Comparison of ENCODE assay signal across 10 cellular contexts in the genomic region with DNA sequence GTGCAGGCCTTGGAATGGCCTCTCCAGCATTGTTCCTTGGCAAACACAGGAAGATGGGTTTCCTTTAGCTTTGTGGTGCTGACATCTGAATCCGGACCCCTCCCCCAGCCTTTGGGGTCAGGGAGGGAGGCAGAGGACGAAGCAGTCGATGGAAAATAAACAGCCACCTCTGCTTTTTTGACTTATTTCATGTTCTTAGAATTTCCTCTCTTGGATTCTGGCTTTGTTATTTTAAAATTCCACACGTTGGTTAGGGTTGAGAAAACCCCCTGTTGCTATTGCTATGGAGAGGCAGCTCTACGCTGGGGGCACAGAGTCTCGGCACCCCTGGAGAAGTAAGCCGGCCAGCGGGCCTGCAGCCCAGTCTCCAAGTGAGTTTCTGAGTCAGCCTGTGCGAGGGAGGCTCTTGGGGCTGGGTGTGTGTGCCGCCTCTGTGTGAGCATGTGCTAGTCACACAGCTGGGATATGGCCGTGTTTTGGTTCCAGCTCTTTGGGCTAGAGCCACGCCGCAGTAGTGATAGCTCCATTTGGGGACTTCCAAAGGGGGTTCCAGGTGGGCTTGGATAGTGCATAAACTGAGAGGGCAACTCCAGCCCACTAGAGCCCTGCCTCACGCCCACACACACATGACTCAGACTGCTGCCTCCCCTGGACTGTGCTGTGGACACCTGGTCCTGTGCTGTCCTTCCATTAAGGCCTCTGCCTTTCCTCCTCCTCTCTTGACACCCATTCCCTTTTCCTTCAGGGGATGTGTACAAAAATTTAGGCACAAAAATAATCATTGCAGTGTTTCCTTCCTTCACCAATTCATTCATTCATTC. TPM values are rescaled to one million over a fixed set of nuclear protein-coding genes. Genes with fewer than 3 reads are reported as not detected.
DNase-seq lines count a peak whose midpoint lies in the region; ATAC-seq and TF ChIP-seq lines count a peak whose summit lies in the region.
"Had no signal": no experiment of that assay in that cellular context is flagged by ENCODE, and none has a peak within 500 bp of the region (broad histone marks: within the 10 kb centered on the region; RNA-seq: fewer than 3 reads in every experiment).

No MANE protein-coding gene starts in this region.

- peaks cover 15% of the 10 kb centered on the region for H3K27me3 Mint-ChIP-seq in activated T-helper 17 cell treated with anti-CD3 and anti-CD28 coated beads, Interleukin-2, amount 50 U/mL, for 72 hours

- H3K4me3 ChIP-seq in choroid plexus epithelial cell (ENCODE audit: low read depth, low read length) (no peak overlapping the region), left lung (no peak overlapping the region), spleen (no peak overlapping the region)

- no peak for TF ChIP-seq POLR2A in spleen (IDR thresholded peaks at IDR 0.05)

- peak overlapping the region; percentile 81 to 85 for H3K27ac ChIP-seq in left lung
- H3K27ac ChIP-seq in spleen, result peak overlapping the region; percentile 53 to 85 (median 81)

- H3K9me3 ChIP-seq in left lung (no peaks in the 10 kb centered on the region), spleen (no peaks in the 10 kb centered on the region)

- ATAC-seq in left lung (peak; percentile 10), GM19455 (IDR thresholded peaks at IDR 0.05; ENCODE audit: unreplicated experiment) (no peak)
- ATAC-seq in activated T-helper 17 cell treated with anti-CD3 and anti-CD28 coated beads, Interleukin-2, amount 50 U/mL, for 72 hours (replicated peaks), result no peak

- no peaks in the 10 kb centered on the region for H3K36me3 Mint-ChIP-seq in activated T-helper 17 cell treated with anti-CD3 and anti-CD28 coated beads, Interleukin-2, amount 50 U/mL, for 72 hours (ENCODE audit: low read depth)

- TF ChIP-seq CTCF in choroid plexus epithelial cell (conservative IDR thresholded peaks at IDR 0.05; ENCODE audit: low read depth, low read length) (no peak), left lung (IDR thresholded peaks at IDR 0.05) (no peak), spleen (IDR thresholded peaks at IDR 0.05 in 8 of 11, conservative IDR thresholded peaks at IDR 0.05 in 3 of 11) (no peak)

- H3K4me3 Mint-ChIP-seq in activated T-helper 17 cell treated with anti-CD3 and anti-CD28 coated beads, Interleukin-2, amount 50 U/mL, for 72 hours, result no peak overlapping the region

- peaks cover 0 to 35% of the 10 kb centered on the region in 2 donors for H3K27me3 ChIP-seq in left lung
- peaks cover 0 to 47% (median 13%) of the 10 kb centered on the region in 7 donors for H3K27me3 ChIP-seq in spleen (replicated peaks in 1 of 7)

- DNase-seq in HT1080 (ENCODE audit: low read depth) (peak; percentile 76), choroid plexus epithelial cell (ENCODE audit: low read depth) (peak; percentile 97), left lung (peak in 1 of 2 donors; percentile 64), spleen (peak; percentile 73), cerebellar nuclear complex (lab: John Stamatoyannopoulos, UW) (no peak), NOMO-1 treated with DMSO at 0.1 percent for 48 hours (lab: John Stamatoyannopoulos, UW; ENCODE audit: unreplicated experiment) (no peak)
- DNase-seq: activated gamma-delta T cell treated with Interleukin-2 at 50 U/mL for 16 hours, Kasumi-1 had no signal

- intact Hi-C loops in left lung (cut with DNase I), result no loop called here
- intact Hi-C loops in spleen (cut with DNase I; ENCODE audit: low total_unique reads), result no loop called here

- peaks cover 31 to 34% of the 10 kb centered on the region in 2 donors for H3K4me1 ChIP-seq in left lung
- H3K4me1 ChIP-seq in spleen, result peaks cover 6 to 47% (median 33%) of the 10 kb centered on the region in 6 donors

- no peaks in the 10 kb centered on the region for H3K4me1 Mint-ChIP-seq in activated T-helper 17 cell treated with anti-CD3 and anti-CD28 coated beads, Interleukin-2, amount 50 U/mL, for 72 hours

- 59 to 78% (median 73%) methylated on average over 9 to 14 of the region's 14 CpGs for WGBS in spleen, 5 donors

- no peak overlapping the region for H3K27ac Mint-ChIP-seq in activated T-helper 17 cell treated with anti-CD3 and anti-CD28 coated beads, Interleukin-2, amount 50 U/mL, for 72 hours

- H3K36me3 ChIP-seq in left lung (no peaks in the 10 kb centered on the region), spleen (no peaks in the 10 kb centered on the region)

- H3K9me3 Mint-ChIP-seq in activated T-helper 17 cell treated with anti-CD3 and anti-CD28 coated beads, Interleukin-2, amount 50 U/mL, for 72 hours, result no peaks in the 10 kb centered on the region

RNA-seq across cellular contexts. Expression of gene AMOTL2, which starts 58.8 kb away (rescaled TPM):
- total RNA-seq in HT1080 (2014; rRNA removed; shearing (Covaris generic)), result 197 and 213 TPM in 2 replicates
- 165 and 175 TPM in 2 replicates for polyA plus RNA-seq in HT1080 (2015; cell fraction: cytosol; rRNA removed)
- polyA plus RNA-seq in HT1080 (2015; cell fraction: nucleus; rRNA removed), result 320 and 337 TPM in 2 replicates
- total RNA-seq in left lung (100 to 1,000 TPM in 1 of 2 donors, 10 to 100 TPM in 1; 69.2 to 106 TPM), spleen (10 to 100 TPM; 27.5 to 83.4 (median 53.1) TPM)
- polyA plus RNA-seq in spleen, result 10 to 100 TPM in 1 of 3 donors, 1 to 10 TPM in 2; 3.8 to 15.7 (median 6.0) TPM
- total RNA-seq in activated T-helper 17 cell treated with anti-CD3 and anti-CD28 coated beads, Interleukin-2, amount 50 U/mL, for 72 hours, result not detected

Comparison
In these comparisons a context has a peak if more than half of its experiments do, and no peak if none do; other contexts are left out.
1. DNase-seq: peak in HT1080 (single experiment), choroid plexus epithelial cell (single experiment) and spleen (single experiment); none in cerebellar nuclear complex (0 of 2) and NOMO-1 treated with DMSO at 0.1 percent for 48 hours (single experiment).
2. RNA of gene AMOTL2, which starts 58.8 kb away (total RNA-seq): 197 to 213 TPM in HT1080, 69.2 to 106 TPM in left lung and 27.5 to 83.4 TPM in spleen; not detected in activated T-helper 17 cell treated with anti-CD3 and anti-CD28 coated beads, Interleukin-2, amount 50 U/mL, for 72 hours; every median in the first group is over 10 times any median in the second.